Comparison of ENCODE assay signal across 5 cellular contexts in genomic region chr4:175616287-175616686, GRCh38.
"Had no signal": no experiment of that assay in that cellular context is flagged by ENCODE, and none has a peak within 500 bp of the region (broad histone marks: within the 10 kb centered on the region; RNA-seq: fewer than 3 reads in every experiment).

No MANE protein-coding gene starts in this region.

- ATAC-seq: HepG2, K562 had no signal

- H3K27ac ChIP-seq: HL-60 had no signal

- H3K4me3 ChIP-seq: K562 had no signal

- DNase-seq: IMR-90, KBM-7 had no signal
